1 cellular context compared by ENCODE assay signal in genomic region chr16:21284414-21284813, GRCh38.
TF ChIP-seq lines count a peak whose summit lies in the region.

No MANE protein-coding gene starts in this region.

TF ChIP-seq in WTC11, 78 proteins besides CTCF, POLR2A, EP300 and RAD21 (continued from another document):
- no peak for TF ChIP-seq ZNF396 (CRISPR knock-in tag; IDR thresholded peaks at IDR 0.05; ENCODE audit: borderline replicate concordance)
- TF ChIP-seq ATF3 (CRISPR knock-in tag; conservative IDR thresholded peaks at IDR 0.05) = no peak
- no peak for TF ChIP-seq ETV6 (CRISPR knock-in tag; IDR thresholded peaks at IDR 0.05)
- no peak for TF ChIP-seq CDX4 (CRISPR knock-in tag; IDR thresholded peaks at IDR 0.05; ENCODE audit: borderline replicate concordance)
- TF ChIP-seq SOX15 (CRISPR knock-in tag; IDR thresholded peaks at IDR 0.05) = no peak
- TF ChIP-seq ZNF532 (CRISPR knock-in tag; IDR thresholded peaks at IDR 0.05; ENCODE audit: borderline replicate concordance) = no peak
